ENCODE assay signal across 1 cellular context in the genomic region with DNA sequence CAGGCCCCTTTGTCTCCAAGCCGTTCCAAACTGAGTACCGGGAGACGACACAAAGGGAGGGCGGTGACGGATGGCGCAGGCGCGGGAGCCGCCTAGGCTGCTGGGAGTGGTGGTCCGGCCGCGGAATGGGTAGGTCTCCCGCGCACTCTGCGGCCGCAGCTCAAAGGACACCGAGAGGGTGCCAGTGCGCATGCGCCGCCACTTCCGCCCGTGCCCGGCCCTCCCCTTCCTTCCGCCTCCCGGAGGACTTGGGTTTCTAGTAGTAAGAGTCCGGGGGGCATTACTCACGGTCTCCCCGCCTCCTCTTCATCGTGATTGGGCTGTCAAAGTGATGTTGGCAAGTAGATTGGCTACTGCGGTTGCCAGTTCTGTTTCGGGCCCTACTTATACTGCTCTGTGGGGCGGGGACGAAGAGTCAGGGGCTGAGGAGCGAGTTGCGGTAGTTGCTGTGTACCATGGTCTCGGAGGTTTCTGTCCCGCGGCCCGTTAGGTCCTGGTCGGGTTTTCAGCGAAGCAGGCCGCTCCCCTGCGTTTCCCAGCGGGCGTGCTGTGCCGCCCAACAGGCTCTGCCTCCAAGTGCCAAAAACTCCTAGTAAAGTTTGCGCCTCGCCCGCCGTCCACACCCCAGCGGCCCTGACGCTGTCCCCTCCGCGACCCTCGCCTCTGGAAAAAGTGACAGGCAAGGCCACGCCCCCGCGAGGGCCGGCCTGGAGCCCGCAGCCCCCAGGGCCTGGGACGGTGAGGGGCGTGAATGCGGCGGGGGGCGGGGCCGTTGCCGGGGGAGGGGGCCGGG.
A peak's percentile ranks its signal among the peaks of the same experiment; 100 is the strongest.
TF ChIP-seq lines count a peak whose summit lies in the region.

No MANE protein-coding gene starts in this region.

TF ChIP-seq in K562, 482 proteins besides CTCF, POLR2A, EP300 and RAD21 (continued from another document and continues in another):
- 0 out of 2 replicates have a peak, but pooled peaks have one; percentile 51 for TF ChIP-seq CBX1 (IDR thresholded peaks at IDR 0.05; ENCODE audit: low read depth)
- peak; percentile 97 for TF ChIP-seq POLR2H (tag; IDR thresholded peaks at IDR 0.05; ENCODE audit: low read depth)
- TF ChIP-seq SAFB2 (IDR thresholded peaks at IDR 0.05; ENCODE audit: borderline replicate concordance, low read depth, low read length, severe bottlenecking), result no peak
- TF ChIP-seq ZNF830 (CRISPR knock-in tag; IDR thresholded peaks at IDR 0.05), result no peak
- TF ChIP-seq RHOXF2B (CRISPR knock-in tag; conservative IDR thresholded peaks at IDR 0.05), result no peak
- no peak; the same call in 1 of the 2 replicates for TF ChIP-seq ZNF263 (CRISPR knock-in tag; IDR thresholded peaks at IDR 0.05; ENCODE audit: borderline replicate concordance)
- peak; percentile 18; the same call in 1 of the 2 replicates for TF ChIP-seq CTBP1 (IDR thresholded peaks at IDR 0.05; ENCODE audit: borderline replicate concordance)
- TF ChIP-seq PHF8 (IDR thresholded peaks at IDR 0.05; ENCODE audit: borderline replicate concordance, low read length), result peak; percentile 71
- TF ChIP-seq, protein P1, sequence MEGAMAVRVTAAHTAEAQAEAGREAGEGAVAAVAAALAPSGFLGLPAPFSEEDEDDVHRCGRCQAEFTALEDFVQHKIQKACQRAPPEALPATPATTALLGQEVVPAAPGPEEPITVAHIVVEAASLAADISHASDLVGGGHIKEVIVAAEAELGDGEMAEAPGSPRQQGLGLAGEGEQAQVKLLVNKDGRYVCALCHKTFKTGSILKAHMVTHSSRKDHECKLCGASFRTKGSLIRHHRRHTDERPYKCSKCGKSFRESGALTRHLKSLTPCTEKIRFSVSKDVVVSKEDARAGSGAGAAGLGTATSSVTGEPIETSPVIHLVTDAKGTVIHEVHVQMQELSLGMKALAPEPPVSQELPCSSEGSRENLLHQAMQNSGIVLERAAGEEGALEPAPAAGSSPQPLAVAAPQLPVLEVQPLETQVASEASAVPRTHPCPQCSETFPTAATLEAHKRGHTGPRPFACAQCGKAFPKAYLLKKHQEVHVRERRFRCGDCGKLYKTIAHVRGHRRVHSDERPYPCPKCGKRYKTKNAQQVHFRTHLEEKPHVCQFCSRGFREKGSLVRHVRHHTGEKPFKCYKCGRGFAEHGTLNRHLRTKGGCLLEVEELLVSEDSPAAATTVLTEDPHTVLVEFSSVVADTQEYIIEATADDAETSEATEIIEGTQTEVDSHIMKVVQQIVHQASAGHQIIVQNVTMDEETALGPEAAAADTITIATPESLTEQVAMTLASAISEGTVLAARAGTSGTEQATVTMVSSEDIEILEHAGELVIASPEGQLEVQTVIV (CRISPR knock-in tag; IDR thresholded peaks at IDR 0.05; ENCODE audit: borderline replicate concordance), result no peak
- TF ChIP-seq FIP1L1 (IDR thresholded peaks at IDR 0.05; ENCODE audit: low read depth, low read length, poor library complexity, severe bottlenecking), result peak; percentile 96
- TF ChIP-seq, protein P2, sequence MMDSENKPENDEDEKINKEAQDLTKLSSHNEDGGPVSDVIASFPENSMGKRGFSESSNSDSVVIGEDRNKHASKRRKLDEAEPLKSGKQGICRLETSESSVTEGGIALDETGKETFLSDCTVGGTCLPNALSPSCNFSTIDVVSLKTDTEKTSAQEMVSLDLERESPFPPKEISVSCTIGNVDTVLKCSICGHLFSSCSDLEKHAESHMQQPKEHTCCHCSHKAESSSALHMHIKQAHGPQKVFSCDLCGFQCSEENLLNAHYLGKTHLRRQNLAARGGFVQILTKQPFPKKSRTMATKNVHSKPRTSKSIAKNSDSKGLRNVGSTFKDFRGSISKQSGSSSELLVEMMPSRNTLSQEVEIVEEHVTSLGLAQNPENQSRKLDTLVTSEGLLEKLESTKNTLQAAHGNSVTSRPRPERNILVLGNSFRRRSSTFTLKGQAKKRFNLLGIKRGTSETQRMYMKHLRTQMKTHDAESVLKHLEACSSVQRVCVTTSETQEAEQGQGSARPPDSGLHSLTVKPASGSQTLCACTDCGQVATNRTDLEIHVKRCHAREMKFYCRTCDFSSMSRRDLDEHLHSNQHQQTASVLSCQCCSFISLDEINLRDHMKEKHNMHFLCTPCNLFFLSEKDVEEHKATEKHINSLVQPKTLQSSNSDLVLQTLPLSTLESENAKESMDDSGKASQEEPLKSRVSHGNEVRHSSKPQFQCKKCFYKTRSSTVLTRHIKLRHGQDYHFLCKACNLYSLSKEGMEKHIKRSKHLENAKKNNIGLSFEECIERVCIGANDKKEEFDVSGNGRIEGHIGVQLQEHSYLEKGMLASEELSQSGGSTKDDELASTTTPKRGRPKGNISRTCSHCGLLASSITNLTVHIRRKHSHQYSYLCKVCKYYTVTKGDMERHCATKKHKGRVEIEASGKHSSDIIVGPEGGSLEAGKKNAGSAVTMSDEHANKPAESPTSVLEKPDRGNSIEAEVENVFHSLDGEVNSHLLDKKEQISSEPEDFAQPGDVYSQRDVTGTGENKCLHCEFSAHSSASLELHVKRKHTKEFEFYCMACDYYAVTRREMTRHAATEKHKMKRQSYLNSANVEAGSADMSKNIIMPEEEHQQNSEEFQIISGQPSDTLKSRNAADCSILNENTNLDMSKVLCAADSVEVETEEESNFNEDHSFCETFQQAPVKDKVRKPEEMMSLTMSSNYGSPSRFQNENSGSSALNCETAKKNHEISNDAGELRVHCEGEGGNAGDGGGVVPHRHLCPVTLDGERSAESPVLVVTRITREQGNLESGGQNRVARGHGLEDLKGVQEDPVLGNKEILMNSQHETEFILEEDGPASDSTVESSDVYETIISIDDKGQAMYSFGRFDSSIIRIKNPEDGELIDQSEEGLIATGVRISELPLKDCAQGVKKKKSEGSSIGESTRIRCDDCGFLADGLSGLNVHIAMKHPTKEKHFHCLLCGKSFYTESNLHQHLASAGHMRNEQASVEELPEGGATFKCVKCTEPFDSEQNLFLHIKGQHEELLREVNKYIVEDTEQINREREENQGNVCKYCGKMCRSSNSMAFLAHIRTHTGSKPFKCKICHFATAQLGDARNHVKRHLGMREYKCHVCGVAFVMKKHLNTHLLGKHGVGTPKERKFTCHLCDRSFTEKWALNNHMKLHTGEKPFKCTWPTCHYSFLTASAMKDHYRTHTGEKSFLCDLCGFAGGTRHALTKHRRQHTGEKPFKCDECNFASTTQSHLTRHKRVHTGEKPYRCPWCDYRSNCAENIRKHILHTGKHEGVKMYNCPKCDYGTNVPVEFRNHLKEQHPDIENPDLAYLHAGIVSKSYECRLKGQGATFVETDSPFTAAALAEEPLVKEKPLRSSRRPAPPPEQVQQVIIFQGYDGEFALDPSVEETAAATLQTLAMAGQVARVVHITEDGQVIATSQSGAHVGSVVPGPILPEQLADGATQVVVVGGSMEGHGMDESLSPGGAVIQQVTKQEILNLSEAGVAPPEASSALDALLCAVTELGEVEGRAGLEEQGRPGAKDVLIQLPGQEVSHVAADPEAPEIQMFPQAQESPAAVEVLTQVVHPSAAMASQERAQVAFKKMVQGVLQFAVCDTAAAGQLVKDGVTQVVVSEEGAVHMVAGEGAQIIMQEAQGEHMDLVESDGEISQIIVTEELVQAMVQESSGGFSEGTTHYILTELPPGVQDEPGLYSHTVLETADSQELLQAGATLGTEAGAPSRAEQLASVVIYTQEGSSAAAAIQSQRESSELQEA (IDR thresholded peaks at IDR 0.05; ENCODE audit: low read depth), result no peak
- TF ChIP-seq NR3C1 (CRISPR knock-in tag; IDR thresholded peaks at IDR 0.05), result no peak
- no peak for TF ChIP-seq ZNF24 (IDR thresholded peaks at IDR 0.05)
- TF ChIP-seq ZC3H8 (IDR thresholded peaks at IDR 0.05), result no peak
- TF ChIP-seq HOXB6 (CRISPR knock-in tag; IDR thresholded peaks at IDR 0.05; ENCODE audit: borderline replicate concordance), result no peak
- no peak for TF ChIP-seq KLF16 (IDR thresholded peaks at IDR 0.05)
- no peak for TF ChIP-seq KAT7 (CRISPR knock-in tag; IDR thresholded peaks at IDR 0.05; ENCODE audit: borderline replicate concordance)
- no peak for TF ChIP-seq SMAD4 (CRISPR knock-in tag; conservative IDR thresholded peaks at IDR 0.05)
- no peak for TF ChIP-seq ZNF644 (tag; IDR thresholded peaks at IDR 0.05; ENCODE audit: low read depth)
- no peak for TF ChIP-seq STAT5B (CRISPR knock-in tag; IDR thresholded peaks at IDR 0.05)
- TF ChIP-seq SNRNP70 (optimal IDR thresholded peaks at IDR 0.05; ENCODE audit: low read depth, low read length), result no peak
- TF ChIP-seq PPARD (CRISPR knock-in tag; IDR thresholded peaks at IDR 0.05), result no peak
- TF ChIP-seq XRCC3 (IDR thresholded peaks at IDR 0.05), result no peak
- TF ChIP-seq, protein P3, sequence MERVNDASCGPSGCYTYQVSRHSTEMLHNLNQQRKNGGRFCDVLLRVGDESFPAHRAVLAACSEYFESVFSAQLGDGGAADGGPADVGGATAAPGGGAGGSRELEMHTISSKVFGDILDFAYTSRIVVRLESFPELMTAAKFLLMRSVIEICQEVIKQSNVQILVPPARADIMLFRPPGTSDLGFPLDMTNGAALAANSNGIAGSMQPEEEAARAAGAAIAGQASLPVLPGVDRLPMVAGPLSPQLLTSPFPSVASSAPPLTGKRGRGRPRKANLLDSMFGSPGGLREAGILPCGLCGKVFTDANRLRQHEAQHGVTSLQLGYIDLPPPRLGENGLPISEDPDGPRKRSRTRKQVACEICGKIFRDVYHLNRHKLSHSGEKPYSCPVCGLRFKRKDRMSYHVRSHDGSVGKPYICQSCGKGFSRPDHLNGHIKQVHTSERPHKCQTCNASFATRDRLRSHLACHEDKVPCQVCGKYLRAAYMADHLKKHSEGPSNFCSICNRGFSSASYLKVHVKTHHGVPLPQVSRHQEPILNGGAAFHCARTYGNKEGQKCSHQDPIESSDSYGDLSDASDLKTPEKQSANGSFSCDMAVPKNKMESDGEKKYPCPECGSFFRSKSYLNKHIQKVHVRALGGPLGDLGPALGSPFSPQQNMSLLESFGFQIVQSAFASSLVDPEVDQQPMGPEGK (CRISPR knock-in tag; IDR thresholded peaks at IDR 0.05; ENCODE audit: borderline replicate concordance), result no peak
- TF ChIP-seq, protein P4, sequence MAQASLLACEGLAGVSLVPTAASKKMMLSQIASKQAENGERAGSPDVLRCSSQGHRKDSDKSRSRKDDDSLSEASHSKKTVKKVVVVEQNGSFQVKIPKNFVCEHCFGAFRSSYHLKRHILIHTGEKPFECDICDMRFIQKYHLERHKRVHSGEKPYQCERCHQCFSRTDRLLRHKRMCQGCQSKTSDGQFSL (CRISPR knock-in tag; IDR thresholded peaks at IDR 0.05), result no peak
- TF ChIP-seq, protein P4 (tag; IDR thresholded peaks at IDR 0.05), result no peak
- 0 out of 2 replicates have a peak, but pooled peaks have one; percentile 51 for TF ChIP-seq FOSL1 (tag; conservative IDR thresholded peaks at IDR 0.05)
- no peak for TF ChIP-seq ZNF282 (CRISPR knock-in tag; IDR thresholded peaks at IDR 0.05)
- TF ChIP-seq, protein P5, sequence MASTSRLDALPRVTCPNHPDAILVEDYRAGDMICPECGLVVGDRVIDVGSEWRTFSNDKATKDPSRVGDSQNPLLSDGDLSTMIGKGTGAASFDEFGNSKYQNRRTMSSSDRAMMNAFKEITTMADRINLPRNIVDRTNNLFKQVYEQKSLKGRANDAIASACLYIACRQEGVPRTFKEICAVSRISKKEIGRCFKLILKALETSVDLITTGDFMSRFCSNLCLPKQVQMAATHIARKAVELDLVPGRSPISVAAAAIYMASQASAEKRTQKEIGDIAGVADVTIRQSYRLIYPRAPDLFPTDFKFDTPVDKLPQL (IDR thresholded peaks at IDR 0.05; ENCODE audit: extremely low read depth, insufficient read length), result peak; percentile 24
- TF ChIP-seq ZNF57 (CRISPR knock-in tag; IDR thresholded peaks at IDR 0.05), result no peak
- TF ChIP-seq SMARCE1 (IDR thresholded peaks at IDR 0.05), result no peak
- TF ChIP-seq, protein P6, sequence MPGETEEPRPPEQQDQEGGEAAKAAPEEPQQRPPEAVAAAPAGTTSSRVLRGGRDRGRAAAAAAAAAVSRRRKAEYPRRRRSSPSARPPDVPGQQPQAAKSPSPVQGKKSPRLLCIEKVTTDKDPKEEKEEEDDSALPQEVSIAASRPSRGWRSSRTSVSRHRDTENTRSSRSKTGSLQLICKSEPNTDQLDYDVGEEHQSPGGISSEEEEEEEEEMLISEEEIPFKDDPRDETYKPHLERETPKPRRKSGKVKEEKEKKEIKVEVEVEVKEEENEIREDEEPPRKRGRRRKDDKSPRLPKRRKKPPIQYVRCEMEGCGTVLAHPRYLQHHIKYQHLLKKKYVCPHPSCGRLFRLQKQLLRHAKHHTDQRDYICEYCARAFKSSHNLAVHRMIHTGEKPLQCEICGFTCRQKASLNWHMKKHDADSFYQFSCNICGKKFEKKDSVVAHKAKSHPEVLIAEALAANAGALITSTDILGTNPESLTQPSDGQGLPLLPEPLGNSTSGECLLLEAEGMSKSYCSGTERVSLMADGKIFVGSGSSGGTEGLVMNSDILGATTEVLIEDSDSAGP (CRISPR knock-in tag; IDR thresholded peaks at IDR 0.05), result no peak
- TF ChIP-seq RBM14 (IDR thresholded peaks at IDR 0.05; ENCODE audit: borderline replicate concordance, insufficient read depth, low read depth, low read length), result 0 out of 2 replicates have a peak, but pooled peaks have one; percentile 71
- TF ChIP-seq TAF1 (IDR thresholded peaks at IDR 0.05; ENCODE audit: control insufficient read depth, extremely low read depth, insufficient read depth, low read length, severe bottlenecking), result peak; percentile 70
- TF ChIP-seq RFX1 (IDR thresholded peaks at IDR 0.05), result no peak
- TF ChIP-seq TCF7 (IDR thresholded peaks at IDR 0.05; ENCODE audit: borderline replicate concordance), result 0 out of 2 replicates have a peak, but pooled peaks have one; percentile 18
- TF ChIP-seq NEUROD1 (IDR thresholded peaks at IDR 0.05; ENCODE audit: borderline replicate concordance, low read depth, low read length, partially characterized antibody), result peak; percentile 93
- no peak for TF ChIP-seq ZNF124 (CRISPR knock-in tag; IDR thresholded peaks at IDR 0.05)
- TF ChIP-seq ZNF583 (CRISPR knock-in tag; IDR thresholded peaks at IDR 0.05), result no peak
- TF ChIP-seq HMGN3 (IDR thresholded peaks at IDR 0.05; ENCODE audit: borderline replicate concordance, extremely low read depth, insufficient read length, low read depth, low read length), result no peak
- TF ChIP-seq RBM25 (IDR thresholded peaks at IDR 0.05; ENCODE audit: low read depth, low read length, severe bottlenecking), result peak; percentile 87
- TF ChIP-seq MEF2D (tag; conservative IDR thresholded peaks at IDR 0.05; ENCODE audit: low read depth), result no peak
- TF ChIP-seq ZNF23 (CRISPR knock-in tag; IDR thresholded peaks at IDR 0.05), result no peak
- no peak for TF ChIP-seq BCOR (IDR thresholded peaks at IDR 0.05)
- 0 out of 2 replicates have a peak, but pooled peaks have one; percentile 26 for TF ChIP-seq E2F3 (CRISPR knock-in tag; IDR thresholded peaks at IDR 0.05)
- no peak for TF ChIP-seq ELF2 (CRISPR knock-in tag; IDR thresholded peaks at IDR 0.05)
- TF ChIP-seq BRD4 (IDR thresholded peaks at IDR 0.05), result no peak
